1 cellular context compared by ENCODE assay signal in the genomic region with DNA sequence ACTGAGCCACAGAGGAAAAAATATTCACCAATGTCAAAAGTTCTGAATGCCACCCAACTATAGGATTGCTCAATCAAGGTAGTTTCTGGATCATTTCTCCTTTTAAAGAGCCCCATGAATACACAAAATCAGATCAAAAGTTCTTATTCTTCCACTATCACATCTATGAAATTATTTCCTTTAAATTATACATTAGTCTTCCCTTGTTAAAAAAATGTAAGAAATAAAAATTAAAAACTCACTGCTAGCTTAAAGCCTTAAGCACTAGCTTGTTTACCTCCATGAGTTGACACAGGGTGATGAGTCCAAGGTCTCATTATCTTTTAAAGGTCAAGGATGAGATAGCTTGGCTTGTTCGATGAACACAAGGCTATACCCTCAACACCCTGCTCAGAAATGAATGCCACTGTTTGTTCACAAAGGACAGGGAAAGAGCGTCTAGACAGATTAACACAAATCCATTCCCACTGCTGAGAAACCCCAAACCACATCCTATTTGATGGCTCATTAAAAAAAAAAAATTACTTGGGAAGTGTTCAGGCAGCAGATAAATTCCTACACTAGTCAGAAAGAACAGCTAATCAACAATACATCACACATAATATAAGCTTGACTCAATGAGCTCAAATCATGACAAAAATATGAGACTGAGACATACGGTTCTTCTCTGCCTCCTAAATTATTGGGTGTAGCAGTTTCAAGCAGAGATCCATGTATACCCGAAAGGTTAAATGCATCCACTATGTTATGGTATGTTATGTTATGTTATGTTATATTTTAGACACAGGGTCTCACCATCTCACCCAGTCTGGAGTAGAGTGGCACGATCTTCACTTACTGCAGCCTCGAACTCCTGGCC.
TF ChIP-seq lines count a peak whose summit lies in the region.

No MANE protein-coding gene starts in this region.

TF ChIP-seq in IMR-90, 13 proteins besides CTCF, POLR2A, EP300 and RAD21 (continued from another document):
- TF ChIP-seq RFX5 (IDR thresholded peaks at IDR 0.05; ENCODE audit: low read depth, low read length) = no peak
- TF ChIP-seq NFE2L2 (IDR thresholded peaks at IDR 0.05; ENCODE audit: low read depth, low read length) = no peak
- no peak for TF ChIP-seq BHLHE40 (IDR thresholded peaks at IDR 0.05; ENCODE audit: low read depth, low read length)
- no peak for TF ChIP-seq MAZ (IDR thresholded peaks at IDR 0.05; ENCODE audit: borderline replicate concordance, low read depth, low read length)
- peak; percentile 67 for TF ChIP-seq CEBPB (IDR thresholded peaks at IDR 0.05; ENCODE audit: low read depth, low read length)
- no peak for TF ChIP-seq SMC3 (IDR thresholded peaks at IDR 0.05; ENCODE audit: low read depth, low read length)
